1 cellular context compared by ENCODE assay signal in genomic region chr17:43578699-43579569, GRCh38.
TF ChIP-seq lines count a peak whose summit lies in the region.

No MANE protein-coding gene starts in this region.

TF ChIP-seq in GM23338, 12 proteins besides CTCF, POLR2A, EP300 and RAD21 (continued from another document):
- no peak for TF ChIP-seq ZNF462 (CRISPR knock-in tag; IDR thresholded peaks at IDR 0.05)
